8 cellular contexts compared by ENCODE assay signal in the genomic region with DNA sequence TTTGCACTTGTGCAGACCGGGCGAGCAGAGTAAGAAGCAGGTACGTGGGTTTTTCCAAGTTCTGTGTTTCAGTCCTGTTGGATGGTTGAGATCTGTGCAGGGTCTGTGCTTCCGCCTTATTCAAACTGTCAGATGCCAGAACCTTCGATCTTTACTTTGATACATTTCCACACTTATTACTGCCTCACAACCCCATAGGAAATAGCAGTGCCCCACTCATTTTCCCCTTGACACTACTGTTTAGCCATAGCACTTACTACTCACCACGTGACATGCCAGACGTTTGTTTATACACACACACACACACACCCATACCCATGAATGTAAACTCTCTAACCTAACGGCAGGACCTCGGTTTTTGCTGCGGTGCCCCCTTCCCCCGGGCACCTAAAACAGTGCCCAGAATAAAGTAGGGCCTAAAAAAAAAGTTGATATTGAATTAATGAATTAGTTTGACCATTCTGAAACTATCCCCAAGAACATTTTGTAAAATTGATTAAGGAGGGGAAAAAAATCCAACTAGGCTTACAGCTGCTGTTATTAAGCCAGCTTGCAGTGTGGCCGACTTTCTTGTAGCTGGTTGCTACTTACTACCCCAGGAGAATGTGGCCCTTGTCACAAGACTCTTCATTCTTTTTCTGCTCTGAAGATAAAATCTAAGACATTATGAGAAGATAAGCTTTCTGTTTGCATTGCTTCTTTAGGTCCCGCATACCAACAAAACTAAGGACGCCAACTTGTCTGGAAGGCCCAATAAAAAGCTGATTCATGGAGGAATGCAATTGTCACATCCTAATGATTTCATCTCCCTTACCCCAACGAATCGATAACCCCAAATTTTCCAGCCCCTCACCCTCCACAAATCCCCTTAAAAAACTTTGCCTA. TPM values are rescaled to one million over a fixed set of nuclear protein-coding genes. Genes with fewer than 3 reads are reported as not detected.
DNase-seq lines count a peak whose midpoint lies in the region; ATAC-seq and TF ChIP-seq lines count a peak whose summit lies in the region.

No MANE protein-coding gene starts in this region.

- ATAC-seq in GM19438 (IDR thresholded peaks at IDR 0.05; ENCODE audit: low read depth, unreplicated experiment), result peak; percentile 42

- no peak for TF ChIP-seq CTCF in WI38 (IDR thresholded peaks at IDR 0.05; ENCODE audit: low read depth, low read length)
- TF ChIP-seq CTCF in progenitor cell of endocrine pancreas (IDR thresholded peaks at IDR 0.05; ENCODE audit: unreplicated experiment), result no peak

- peak overlapping the region; percentile 98 for H3K27ac Mint-ChIP-seq in progenitor cell of endocrine pancreas

- H3K4me3 ChIP-seq in WI38 (ENCODE audit: low read depth, low read length), result peak overlapping the region; percentile 90

- H3K27me3 Mint-ChIP-seq in progenitor cell of endocrine pancreas, result no peaks in the 10 kb centered on the region

- peak overlapping the region; percentile 87 for H3K4me3 Mint-ChIP-seq in progenitor cell of endocrine pancreas (ENCODE audit: low read depth)

- peaks cover 1% of the 10 kb centered on the region for H3K36me3 Mint-ChIP-seq in progenitor cell of endocrine pancreas (ENCODE audit: insufficient read depth)

- DNase-seq in DMS114 treated with DMSO at 0.1 percent for 48 hours (lab: John Stamatoyannopoulos, UW; ENCODE audit: unreplicated experiment), result peak; percentile 55
- peak; percentile 18 for DNase-seq in HT1080 (ENCODE audit: low read depth)
- peak; percentile 19 for DNase-seq in foreskin melanocyte
- no peak for DNase-seq in progenitor cell of endocrine pancreas (ENCODE audit: low spot score, unreplicated experiment)
- DNase-seq in DMS153 treated with DMSO at 0.1 percent for 48 hours (lab: John Stamatoyannopoulos, UW; ENCODE audit: unreplicated experiment), result no peak
- no peak for DNase-seq in NCI-H345 treated with DMSO at 0.1 percent for 48 hours (lab: John Stamatoyannopoulos, UW; ENCODE audit: unreplicated experiment)

- peaks cover 22% of the 10 kb centered on the region for H3K4me1 Mint-ChIP-seq in progenitor cell of endocrine pancreas (ENCODE audit: low read depth)

- H3K9me3 Mint-ChIP-seq in progenitor cell of endocrine pancreas (ENCODE audit: low read depth), result no peaks in the 10 kb centered on the region

RNA-seq across cellular contexts. Expression of a gene that starts 0.7 kb away (rescaled TPM):
- total RNA-seq in HT1080 (2014; rRNA removed; shearing (Covaris generic)), result 3.0 and 7.6 TPM in 2 replicates
- 4.2 and 5.6 TPM in 2 replicates for polyA plus RNA-seq in HT1080 (2015; cell fraction: cytosol; rRNA removed)
- 11.6 and 16.5 TPM in 2 replicates for polyA plus RNA-seq in HT1080 (2015; cell fraction: nucleus; rRNA removed)
- total RNA-seq in progenitor cell of endocrine pancreas, result 8.8 and 10.2 TPM in 2 replicates

Comparison
In these comparisons a context has a peak if more than half of its experiments do, and no peak if none do; other contexts are left out.
1. DNase-seq: peak in DMS114 treated with DMSO at 0.1 percent for 48 hours (single experiment), HT1080 (single experiment) and foreskin melanocyte (single experiment); none in progenitor cell of endocrine pancreas (single experiment), DMS153 treated with DMSO at 0.1 percent for 48 hours (single experiment) and NCI-H345 treated with DMSO at 0.1 percent for 48 hours (single experiment).